ENCODE assay signal across 8 cellular contexts in genomic region chr19:58279042-58279924, GRCh38. TPM values are rescaled to one million over a fixed set of nuclear protein-coding genes. Genes with fewer than 3 reads are reported as not detected.
DNase-seq lines count a peak whose midpoint lies in the region; TF ChIP-seq lines count a peak whose summit lies in the region.

No MANE protein-coding gene starts in this region.

- no peak overlapping the region for H3K56ac ChIP-seq in H9 (ENCODE audit: insufficient read length, low read depth, low read length)

- H2BK5ac ChIP-seq in H9 (ENCODE audit: insufficient read length, low read length) = no peak overlapping the region

- peak overlapping the region; percentile 93 to 98 for H3K4me3 Mint-ChIP-seq in H9

- peaks cover 22 to 26% of the 10 kb centered on the region in 2 experiments for H3K4me1 Mint-ChIP-seq in H9

- no peak overlapping the region for H2BK20ac ChIP-seq in H9 (ENCODE audit: low read depth, low read length, poor library complexity, severe bottlenecking)

- H3K36me3 Mint-ChIP-seq in H9 (ENCODE audit: insufficient read depth in 1 of 3, low read depth in 3 of 3) = peaks cover 31 to 39% (median 35%) of the 10 kb centered on the region in 3 experiments

- no peak overlapping the region for H3K27ac ChIP-seq in H9 (ENCODE audit: insufficient read length, low read depth, low read length)
- peak overlapping the region; percentile 96 for H3K27ac ChIP-seq in WERI-Rb-1

- H3K27me3 ChIP-seq in H9 (ENCODE audit: insufficient read depth, low read length) (no peaks in the 10 kb centered on the region), WERI-Rb-1 (ENCODE audit: insufficient read depth, low read depth, severe bottlenecking) (no peaks in the 10 kb centered on the region)

- H2BK120ac ChIP-seq in H9 (ENCODE audit: low read depth, low read length, poor library complexity, severe bottlenecking) = peak overlapping the region; percentile 15

- H3K4me3 ChIP-seq in NB4 (ENCODE audit: low read depth, low read length) = peak overlapping the region; percentile 76
- peak overlapping the region; percentile 94 for H3K4me3 ChIP-seq in WERI-Rb-1 (ENCODE audit: low read depth, low read length)
- H3K4me3 ChIP-seq in choroid plexus epithelial cell (ENCODE audit: low read depth, low read length) = peak overlapping the region; percentile 92

- H2BK15ac ChIP-seq in H9 (ENCODE audit: low read depth, low read length) = no peak overlapping the region

- peaks cover 33% of the 10 kb centered on the region for H3K79me2 ChIP-seq in H9 (ENCODE audit: insufficient read depth, low read length)

- H4K5ac ChIP-seq in H9 (ENCODE audit: insufficient read length, low read depth, low read length) = peak overlapping the region; percentile 11

- H3K27ac Mint-ChIP-seq in H9 = peak overlapping the region; percentile 91 to 98 (median 97); a peak in 6 of 7 replicates

- H3K36me3 ChIP-seq in WERI-Rb-1 = peaks cover 56% of the 10 kb centered on the region

- peak; percentile 53 for DNase-seq in DMS114 treated with DMSO at 0.1 percent for 48 hours (lab: John Stamatoyannopoulos, UW; ENCODE audit: unreplicated experiment)
- DNase-seq in H9 = peak; percentile 75
- DNase-seq in NB4 (ENCODE audit: low read depth) = peak; percentile 54
- peak; percentile 87 for DNase-seq in WERI-Rb-1
- DNase-seq in choroid plexus epithelial cell (ENCODE audit: low read depth) = peak; percentile 80
- peak; percentile 61 for DNase-seq in kidney tubule cell (ENCODE audit: low spot score)
- DNase-seq in stimulated activated CD4-positive, alpha-beta T cell treated with anti-CD3 and anti-CD28 coated beads, Interleukin-15, amount 100 ng/mL, for 24 hours = peak; percentile 66
- DNase-seq in NCI-H2107 (lab: John Stamatoyannopoulos, UW) = no peak

- peak overlapping the region; percentile 92 for H3K14ac ChIP-seq in H9 (ENCODE audit: insufficient read depth, low read length)

- H3K9me3 ChIP-seq in H9 (ENCODE audit: control insufficient read depth, low read depth, low read length) (no peaks in the 10 kb centered on the region), WERI-Rb-1 (ENCODE audit: severe bottlenecking) (no peaks in the 10 kb centered on the region)

- no peak overlapping the region for H4K8ac ChIP-seq in H9 (replicated peaks; ENCODE audit: insufficient read length, low read depth, low read length)

- TF ChIP-seq POLR2A in NB4 (IDR thresholded peaks at IDR 0.05; ENCODE audit: extremely low read depth, insufficient read length) = no peak

- peak overlapping the region; percentile 91 for H3K9ac ChIP-seq in H9 (ENCODE audit: extremely low read depth, insufficient read length, low read length)

- H2AFZ ChIP-seq in H9 (ENCODE audit: low read length) = no peak overlapping the region

- WGBS in H9 (ENCODE audit: extremely low coverage, insufficient read length, low lambda C conversion rate) = no CpG with 5 or more reads among the region's 60 CpGs

- H4K20me1 ChIP-seq in H9 (ENCODE audit: control insufficient read depth, insufficient read depth, insufficient read length) = peaks cover 2% of the 10 kb centered on the region

- no peaks in the 10 kb centered on the region for H3K27me3 Mint-ChIP-seq in H9 (ENCODE audit: low read depth)

- H3K79me1 ChIP-seq in H9 (ENCODE audit: insufficient read depth, low read depth, low read length, poor library complexity, severe bottlenecking) = peaks cover 12% of the 10 kb centered on the region

- H2BK12ac ChIP-seq in H9 (ENCODE audit: insufficient read length, low read depth, low read length) = no peak overlapping the region

- peaks cover 9% of the 10 kb centered on the region; the same call in 1 of the 2 replicates for H3K4me1 ChIP-seq in H9 (ENCODE audit: insufficient read depth, low read length)

- peaks cover 5% of the 10 kb centered on the region for H3K23me2 ChIP-seq in H9 (ENCODE audit: insufficient read length, low read depth, low read length, poor library complexity, severe bottlenecking)

- H2AK5ac ChIP-seq in H9 (ENCODE audit: insufficient read length, low read length) = no peak overlapping the region

- peak overlapping the region; percentile 89 for H3K18ac ChIP-seq in H9 (ENCODE audit: insufficient read length, low read depth, low read length)

- H3K9me3 Mint-ChIP-seq in H9 = peaks cover 0 to 3% of the 10 kb centered on the region in 2 experiments; a peak in 1 of 5 replicates

- no peak overlapping the region for H3K23ac ChIP-seq in H9 (ENCODE audit: insufficient read length, low read depth, low read length)

- no peak overlapping the region for H3T11ph ChIP-seq in H9 (ENCODE audit: low read length)

- H4K91ac ChIP-seq in H9 (ENCODE audit: insufficient read length, low read depth, low read length) = peak overlapping the region; percentile 24

- H3K4ac ChIP-seq in H9 (ENCODE audit: low read depth, low read length) = no peak overlapping the region; the same call in 1 of the 2 replicates

- TF ChIP-seq CTCF in H9 (conservative IDR thresholded peaks at IDR 0.05) (no peak), NB4 (IDR thresholded peaks at IDR 0.05; ENCODE audit: low read depth, low read length) (no peak), WERI-Rb-1 (IDR thresholded peaks at IDR 0.05; ENCODE audit: low read depth, low read length) (0 out of 2 replicates have a peak, but pooled peaks have one; percentile 7), choroid plexus epithelial cell (conservative IDR thresholded peaks at IDR 0.05; ENCODE audit: low read depth, low read length) (no peak)

- peak overlapping the region; percentile 93 for H3K4me2 ChIP-seq in H9 (ENCODE audit: insufficient read depth, insufficient read length, low read length)

RNA-seq across cellular contexts. Expression of gene ZNF8, which starts 0.5 kb away (rescaled TPM):
- 16.9 and 17.3 TPM in 2 replicates for total RNA-seq in H9 (2021)

RNA-seq across cellular contexts. Expression of gene ERVK3-1, which starts 25.9 kb away (rescaled TPM):
- 43.6 and 43.7 TPM in 2 replicates for total RNA-seq in H9 (2021)

RNA-seq across cellular contexts. Expression of gene ZSCAN22, which starts 47.5 kb away (rescaled TPM):
- 4.7 and 4.8 TPM in 2 replicates for total RNA-seq in H9 (2021)

RNA-seq across cellular contexts. Expression of gene ZNF544, which starts 50.6 kb away (rescaled TPM):
- total RNA-seq in H9 (2021) = 97.2 and 97.6 TPM in 2 replicates
